In genomic region chr5:91007780-91008402, GRCh38 we compare ENCODE assay signal across 27 cellular contexts.
"Had no signal": no experiment of that assay in that cellular context is flagged by ENCODE, and none has a peak within 500 bp of the region (broad histone marks: within the 10 kb centered on the region; RNA-seq: fewer than 3 reads in every experiment).

No MANE protein-coding gene starts in this region.

- H3K9me3 Mint-ChIP-seq: activated B cell treated with CpG ODN at 0.5 μM for 24 hours; activated naive CD4-positive, alpha-beta T cell treated with anti-CD3 and anti-CD28 coated beads, Interleukin-2, amount 50 U/mL, for 24 hours; activated naive CD8-positive, alpha-beta T cell treated with anti-CD3 and anti-CD28 coated beads, Interleukin-2, amount 50 U/mL, for 24 hours; activated T-helper 2 cell treated with anti-CD3 and anti-CD28 coated beads, Interferon-gamma antibody, Interleukin-2, Interleukin-4, amounts not matched to agents 10 μg/mL and 5 μg/mL and 100 μg/mL, durations not matched to agents 14 hours and 24 hours and 36 hours; effector memory CD8-positive, alpha-beta T cell; memory B cell; natural killer cell; neural progenitor cell had no signal

- H3K9me3 ChIP-seq: gastroesophageal sphincter, transverse colon had no signal

- FAIRE-seq: urothelium cell line had no signal

- H2AFZ ChIP-seq: neural progenitor cell, parathyroid adenoma had no signal

- H3K4me1 ChIP-seq: neural progenitor cell, parathyroid adenoma, transverse colon had no signal

- H3K79me2 ChIP-seq: parathyroid adenoma had no signal

- H3K4me2 ChIP-seq: neural progenitor cell had no signal

- H3K4me3 Mint-ChIP-seq: activated B cell treated with CpG ODN at 0.5 μM for 24 hours; activated CD4-positive, alpha-beta T cell treated with anti-CD3 and anti-CD28 coated beads for 36 hours; activated CD8-positive, alpha-beta memory T cell treated with anti-CD3 and anti-CD28 coated beads, Interleukin-2, amount 10 ng/mL, durations not matched to agents 7 days and 5 days; activated CD8-positive, alpha-beta T cell treated with anti-CD3 and anti-CD28 coated beads, Interleukin-2, amount 10 ng/mL, durations not matched to agents 7 days and 5 days; activated naive CD4-positive, alpha-beta T cell treated with anti-CD3 and anti-CD28 coated beads, Interleukin-2, amount 50 U/mL, for 24 hours; activated naive CD8-positive, alpha-beta T cell treated with anti-CD3 and anti-CD28 coated beads, Interleukin-2, amount 50 U/mL, for 24 hours; effector memory CD8-positive, alpha-beta T cell; memory B cell; natural killer cell; neural progenitor cell; T-helper 17 cell had no signal

- H3K27ac ChIP-seq: gastroesophageal sphincter, neural progenitor cell, parathyroid adenoma, transverse colon had no signal

- DNase-seq: activated B cell treated with CpG ODN at 0.5 μM for 24 hours; activated CD4-positive, alpha-beta T cell treated with anti-CD3 and anti-CD28 coated beads for 36 hours; activated CD8-positive, alpha-beta memory T cell treated with anti-CD3 and anti-CD28 coated beads, Interleukin-2, amount 10 ng/mL, durations not matched to agents 7 days and 5 days; activated CD8-positive, alpha-beta T cell treated with anti-CD3 and anti-CD28 coated beads, Interleukin-2, amount 10 ng/mL, durations not matched to agents 7 days and 5 days; activated naive CD8-positive, alpha-beta T cell treated with anti-CD3 and anti-CD28 coated beads, Interleukin-2, amount 50 U/mL, for 24 hours; activated T-cell treated with anti-CD3 and anti-CD28 coated beads, Interleukin-2, amount 50 U/mL, for 48 hours; amygdala; caudate nucleus; cortex of kidney; effector memory CD8-positive, alpha-beta T cell; head of caudate nucleus; left ventricle myocardium superior; natural killer cell; occipital lobe; right cardiac atrium; stimulated activated CD4-positive, alpha-beta T cell treated with anti-CD3 and anti-CD28 coated beads, Interleukin-2, amount 100 ng/mL, for 48 hours; stimulated activated naive CD4-positive, alpha-beta T cell treated with Interleukin-2 at 50 U/mL for 16 hours; T-helper 17 cell; T1000; transverse colon had no signal

- H3K9ac ChIP-seq: neural progenitor cell, parathyroid adenoma had no signal

- H3K27me3 ChIP-seq: gastroesophageal sphincter, neural progenitor cell, transverse colon had no signal

- ATAC-seq: activated CD4-positive, alpha-beta T cell treated with anti-CD3 and anti-CD28 coated beads for 36 hours; activated CD8-positive, alpha-beta memory T cell treated with anti-CD3 and anti-CD28 coated beads, Interleukin-2, amount 10 ng/mL, durations not matched to agents 7 days and 5 days; activated CD8-positive, alpha-beta T cell treated with anti-CD3 and anti-CD28 coated beads, Interleukin-2, amount 10 ng/mL, durations not matched to agents 7 days and 5 days; activated naive CD8-positive, alpha-beta T cell treated with anti-CD3 and anti-CD28 coated beads, Interleukin-2, amount 50 U/mL, for 24 hours; effector memory CD8-positive, alpha-beta T cell; gastroesophageal sphincter; left ventricle myocardium superior; natural killer cell; right cardiac atrium; T-helper 17 cell had no signal

- H3K27ac Mint-ChIP-seq: activated B cell treated with CpG ODN at 0.5 μM for 24 hours; activated CD4-positive, alpha-beta T cell treated with anti-CD3 and anti-CD28 coated beads for 36 hours; activated CD8-positive, alpha-beta memory T cell treated with anti-CD3 and anti-CD28 coated beads, Interleukin-2, amount 10 ng/mL, durations not matched to agents 7 days and 5 days; activated CD8-positive, alpha-beta T cell treated with anti-CD3 and anti-CD28 coated beads, Interleukin-2, amount 10 ng/mL, durations not matched to agents 7 days and 5 days; activated naive CD4-positive, alpha-beta T cell treated with anti-CD3 and anti-CD28 coated beads, Interleukin-2, amount 50 U/mL, for 24 hours; activated naive CD8-positive, alpha-beta T cell treated with anti-CD3 and anti-CD28 coated beads, Interleukin-2, amount 50 U/mL, for 24 hours; activated T-helper 2 cell treated with anti-CD3 and anti-CD28 coated beads, Interferon-gamma antibody, Interleukin-2, Interleukin-4, amounts not matched to agents 10 μg/mL and 5 μg/mL and 100 μg/mL, durations not matched to agents 14 hours and 24 hours and 36 hours; effector memory CD8-positive, alpha-beta T cell; memory B cell; natural killer cell; neural progenitor cell; T-helper 17 cell had no signal

- H3K4me3 ChIP-seq: gastroesophageal sphincter, neural progenitor cell, transverse colon had no signal

- H3K4me1 Mint-ChIP-seq: activated B cell treated with CpG ODN at 0.5 μM for 24 hours; activated CD4-positive, alpha-beta T cell treated with anti-CD3 and anti-CD28 coated beads for 36 hours; activated CD8-positive, alpha-beta memory T cell treated with anti-CD3 and anti-CD28 coated beads, Interleukin-2, amount 10 ng/mL, durations not matched to agents 7 days and 5 days; activated naive CD4-positive, alpha-beta T cell treated with anti-CD3 and anti-CD28 coated beads, Interleukin-2, amount 50 U/mL, for 24 hours; memory B cell; natural killer cell; T-helper 17 cell had no signal

- H3K36me3 ChIP-seq: gastroesophageal sphincter, neural progenitor cell, transverse colon had no signal

- H3K36me3 Mint-ChIP-seq: activated CD8-positive, alpha-beta memory T cell treated with anti-CD3 and anti-CD28 coated beads, Interleukin-2, amount 10 ng/mL, durations not matched to agents 7 days and 5 days; activated naive CD4-positive, alpha-beta T cell treated with anti-CD3 and anti-CD28 coated beads, Interleukin-2, amount 50 U/mL, for 24 hours; memory B cell; natural killer cell had no signal
